ENCODE assay signal across 8 cellular contexts in genomic region chr7:30276203-30276900, GRCh38. TPM values are rescaled to one million over a fixed set of nuclear protein-coding genes. Genes with fewer than 3 reads are reported as not detected.
DNase-seq lines count a peak whose midpoint lies in the region; ATAC-seq and TF ChIP-seq lines count a peak whose summit lies in the region.

No MANE protein-coding gene starts in this region.

- H3K27ac ChIP-seq in HL-60 (replicated peaks): no peak overlapping the region
- no peak overlapping the region for H3K27ac ChIP-seq in left ventricle myocardium inferior (replicated peaks)
- no peak overlapping the region for H3K27ac ChIP-seq in sigmoid colon

- no peak for TF ChIP-seq EP300 in sigmoid colon (IDR thresholded peaks at IDR 0.05)

- H3K36me3 ChIP-seq in left ventricle myocardium inferior (no peaks in the 10 kb centered on the region), sigmoid colon (no peaks in the 10 kb centered on the region)

- H3K9me3 ChIP-seq in left ventricle myocardium inferior (replicated peaks) (no peaks in the 10 kb centered on the region), sigmoid colon (no peaks in the 10 kb centered on the region)

- TF ChIP-seq CTCF in HL-60 (IDR thresholded peaks at IDR 0.05; ENCODE audit: insufficient read depth, low read length) (peak; percentile 68), left ventricle myocardium inferior (IDR thresholded peaks at IDR 0.05; ENCODE audit: borderline replicate concordance) (peak; percentile 82), sigmoid colon (IDR thresholded peaks at IDR 0.05) (peak in 3 of 4 experiments; percentile 44 to 77 (median 54))

- no peaks in the 10 kb centered on the region for H3K9me3 Mint-ChIP-seq in activated naive CD8-positive, alpha-beta T cell treated with anti-CD3 and anti-CD28 coated beads, Interleukin-2, amount 50 U/mL, for 24 hours

- WGBS in sigmoid colon, 2 donors: 74 to 88% methylated on average over 9 of the region's 9 CpGs

- H3K4me3 Mint-ChIP-seq in activated naive CD8-positive, alpha-beta T cell treated with anti-CD3 and anti-CD28 coated beads, Interleukin-2, amount 50 U/mL, for 24 hours: no peak overlapping the region

- ATAC-seq in activated naive CD8-positive, alpha-beta T cell treated with anti-CD3 and anti-CD28 coated beads, Interleukin-2, amount 50 U/mL, for 24 hours: peak; percentile 69

- TF ChIP-seq POLR2A in sigmoid colon (IDR thresholded peaks at IDR 0.05): no peak

- no peak overlapping the region for H3K4me3 ChIP-seq in HL-60 (replicated peaks; ENCODE audit: insufficient read depth, low read length)
- H3K4me3 ChIP-seq in left ventricle myocardium inferior: no peak overlapping the region
- no peak overlapping the region for H3K4me3 ChIP-seq in sigmoid colon

- DNase-seq in NOMO-1 treated with DMSO at 0.1 percent for 48 hours (lab: John Stamatoyannopoulos, UW; ENCODE audit: unreplicated experiment) (peak; percentile 34), NOMO-1 (lab: John Stamatoyannopoulos, UW; ENCODE audit: unreplicated experiment in 2 of 2) (no peak), HL-60 (ENCODE audit: low read depth in 1 of 2, low spot score in 1 of 2) (peak in 1 of 2 experiments; percentile 58), SHP77 (lab: John Stamatoyannopoulos, UW) (peak; percentile 49 to 55), left ventricle myocardium inferior (no peak), sigmoid colon (no peak), HPDE6-E6E7 (ENCODE audit: extremely low spot score) (no peak)
- DNase-seq in activated naive CD8-positive, alpha-beta T cell treated with anti-CD3 and anti-CD28 coated beads, Interleukin-2, amount 50 U/mL, for 24 hours: peak; percentile 43

- H3K27ac Mint-ChIP-seq in activated naive CD8-positive, alpha-beta T cell treated with anti-CD3 and anti-CD28 coated beads, Interleukin-2, amount 50 U/mL, for 24 hours: no peak overlapping the region

- H3K36me3 Mint-ChIP-seq in activated naive CD8-positive, alpha-beta T cell treated with anti-CD3 and anti-CD28 coated beads, Interleukin-2, amount 50 U/mL, for 24 hours (ENCODE audit: low read depth): no peaks in the 10 kb centered on the region

- intact Hi-C loops in left ventricle myocardium inferior (cut with micrococcal nuclease) (loop anchor here (10.0 kb wide), 2 partner anchors 112 to 288 kb away; no protein-coding TSS in a partner anchor), sigmoid colon (cut with DNase I) (no loop called here)

- H3K27me3 ChIP-seq in HL-60 (ENCODE audit: insufficient read depth, poor library complexity, severe bottlenecking) (no peaks in the 10 kb centered on the region), left ventricle myocardium inferior (ENCODE audit: low read depth) (no peaks in the 10 kb centered on the region), sigmoid colon (no peaks in the 10 kb centered on the region)

- H3K4me1 Mint-ChIP-seq in activated naive CD8-positive, alpha-beta T cell treated with anti-CD3 and anti-CD28 coated beads, Interleukin-2, amount 50 U/mL, for 24 hours: peaks cover 13% of the 10 kb centered on the region

- no peaks in the 10 kb centered on the region for H3K27me3 Mint-ChIP-seq in activated naive CD8-positive, alpha-beta T cell treated with anti-CD3 and anti-CD28 coated beads, Interleukin-2, amount 50 U/mL, for 24 hours

- H3K4me1 ChIP-seq in left ventricle myocardium inferior (no peaks in the 10 kb centered on the region), sigmoid colon (no peaks in the 10 kb centered on the region)

RNA-seq across cellular contexts. Expression of gene ZNRF2, which starts 8.0 kb away (rescaled TPM):
- total RNA-seq in left ventricle myocardium inferior (10.9 TPM), sigmoid colon (10 to 100 TPM; 17.2 to 33.8 (median 23.2) TPM)
- 10 to 100 TPM; 14.4 to 27.3 (median 22.2) TPM for polyA plus RNA-seq in sigmoid colon

Comparison
In these comparisons a context has a peak if more than half of its experiments do, and no peak if none do; other contexts are left out.
1. DNase-seq: peak in NOMO-1 treated with DMSO at 0.1 percent for 48 hours (single experiment), SHP77 (2 of 2) and activated naive CD8-positive, alpha-beta T cell treated with anti-CD3 and anti-CD28 coated beads, Interleukin-2, amount 50 U/mL, for 24 hours (single experiment); none in NOMO-1 (0 of 2), left ventricle myocardium inferior (single experiment), sigmoid colon (single experiment) and HPDE6-E6E7 (single experiment).
2. Peak in every context shown above with its lines, with median percentiles within 50 percentile points of each other: CTCF ChIP-seq.